8 cellular contexts compared by ENCODE assay signal in the genomic region with DNA sequence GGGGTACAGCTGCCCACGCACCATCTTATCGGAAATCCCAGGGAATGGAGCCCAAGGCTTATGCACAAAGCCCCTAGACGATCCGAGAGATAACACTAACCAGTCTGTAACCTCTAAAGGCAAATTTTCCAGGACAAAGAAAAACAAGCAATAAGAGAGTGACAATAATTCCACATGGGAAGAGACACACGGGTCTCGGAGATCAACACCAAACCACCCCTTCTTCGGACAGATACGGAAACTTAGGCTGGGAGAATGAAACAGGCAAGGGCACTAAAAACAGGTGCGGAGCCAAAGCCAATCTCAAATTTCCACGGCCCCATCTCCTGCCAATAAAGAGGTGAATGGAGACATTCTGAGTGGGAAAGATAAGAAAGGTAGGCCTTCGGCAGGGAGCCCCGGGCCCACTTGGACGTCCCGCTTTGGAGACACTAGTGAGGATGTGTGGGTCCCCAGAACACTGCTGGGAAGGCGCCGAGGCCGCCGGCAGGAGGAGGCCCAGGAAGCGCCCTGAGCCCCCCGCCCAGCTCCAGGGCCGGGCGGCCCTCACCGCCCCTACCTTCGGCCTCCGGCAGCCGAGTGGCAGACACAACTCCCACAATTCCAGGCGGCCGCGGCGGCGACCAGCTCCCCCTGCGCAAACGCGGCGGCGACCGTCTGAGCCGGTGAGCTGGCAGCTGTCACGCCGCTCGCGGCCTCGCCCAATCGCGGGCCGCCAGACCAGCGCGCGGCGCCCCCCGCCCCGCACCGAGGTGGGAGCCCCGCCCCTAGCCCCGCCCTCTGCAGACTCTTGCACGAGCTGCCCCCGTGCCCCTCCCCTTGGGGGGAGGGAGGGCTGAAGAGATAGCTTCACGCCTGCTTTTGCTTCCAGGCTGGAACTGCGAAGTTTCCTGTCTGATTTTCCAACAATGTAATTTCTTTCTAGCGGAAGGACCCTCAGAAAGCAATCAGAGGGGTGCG. TPM values are rescaled to one million over a fixed set of nuclear protein-coding genes. Genes with fewer than 3 reads are reported as not detected.
A peak's percentile ranks its signal among the peaks of the same experiment; 100 is the strongest.
DNase-seq lines count a peak whose midpoint lies in the region; ATAC-seq and TF ChIP-seq lines count a peak whose summit lies in the region.

A gene (minus strand): TSS at position 659 of the 960 bp plus-strand sequence. CDS start 70,525 bp downstream, outside the sequence.

- H3K27ac Mint-ChIP-seq in activated naive CD4-positive, alpha-beta T cell treated with anti-CD3 and anti-CD28 coated beads, Interleukin-2, amount 50 U/mL, for 72 hours: peak within 1 kb of the TSS; percentile 90 to 96

- H3K4me3 ChIP-seq in suprapubic skin: peak within 1 kb of the TSS; percentile 49

- TF ChIP-seq POLR2A in suprapubic skin (IDR thresholded peaks at IDR 0.05): peak; percentile 80 to 91

- no peaks in the 10 kb centered on the region for H3K9me3 Mint-ChIP-seq in activated naive CD4-positive, alpha-beta T cell treated with anti-CD3 and anti-CD28 coated beads, Interleukin-2, amount 50 U/mL, for 72 hours

- no peaks in the 10 kb centered on the region for H3K9me3 ChIP-seq in suprapubic skin

- no peak for TF ChIP-seq EP300 in suprapubic skin (IDR thresholded peaks at IDR 0.05)

- peaks cover 16% of the 10 kb centered on the region for H3K4me1 ChIP-seq in suprapubic skin

- H3K27ac ChIP-seq in suprapubic skin: peak within 1 kb of the TSS; percentile 74

- H3K36me3 ChIP-seq in suprapubic skin: no peaks in the 10 kb centered on the region

- TF ChIP-seq CTCF in GM10266 (IDR thresholded peaks at IDR 0.05; ENCODE audit: control insufficient read depth, insufficient read depth, low read depth, missing control alignments) (no peak), suprapubic skin (IDR thresholded peaks at IDR 0.05) (no peak)

- DNase-seq in GM10266 (ENCODE audit: extremely low spot score): peak; percentile 97
- DNase-seq in NCI-H1105 (lab: John Stamatoyannopoulos, UW): peak; percentile 76
- DNase-seq in SKM-1 (lab: John Stamatoyannopoulos, UW; ENCODE audit: unreplicated experiment): peak; percentile 80
- peak; percentile 93 to 94 for DNase-seq in activated naive CD4-positive, alpha-beta T cell treated with anti-CD3 and anti-CD28 coated beads, Interleukin-2, amount 50 U/mL, for 72 hours (ENCODE audit: low spot score in 2 of 2)
- DNase-seq in glomerular endothelial cell (ENCODE audit: extremely low read depth, low read depth, low spot score): peak; percentile 25
- DNase-seq in occipital lobe (lab: John Stamatoyannopoulos, UW): peak; percentile 96
- DNase-seq in suprapubic skin (ENCODE audit: low spot score in 2 of 2): peak; percentile 95 to 97

- H3K27me3 ChIP-seq in suprapubic skin: no peaks in the 10 kb centered on the region

- H3K36me3 Mint-ChIP-seq in activated naive CD4-positive, alpha-beta T cell treated with anti-CD3 and anti-CD28 coated beads, Interleukin-2, amount 50 U/mL, for 72 hours: peaks cover 12 to 15% of the 10 kb centered on the region in 2 donors

- peak; percentile 97 for ATAC-seq in HG02623 (IDR thresholded peaks at IDR 0.05; ENCODE audit: unreplicated experiment)
- ATAC-seq in activated naive CD4-positive, alpha-beta T cell treated with anti-CD3 and anti-CD28 coated beads, Interleukin-2, amount 50 U/mL, for 72 hours: peak; percentile 99 to 100

- 2% methylated on average over 27 of the region's 61 CpGs for WGBS in suprapubic skin

RNA-seq across cellular contexts. Expression of the gene that starts here (rescaled TPM):
- total RNA-seq in activated naive CD4-positive, alpha-beta T cell treated with anti-CD3 and anti-CD28 coated beads, Interleukin-2, amount 50 U/mL, for 72 hours: 10 to 100 TPM; 29.7 to 31.4 TPM
- total RNA-seq in glomerular endothelial cell (48.7 and 49.0 TPM in 2 replicates), occipital lobe (11.7 TPM), suprapubic skin (10 to 100 TPM; 38.5 to 54.6 (median 41.7) TPM)

Comparison
In these comparisons a context has a peak if more than half of its experiments do, and no peak if none do; other contexts are left out.
1. Peak in every context shown above with its lines: DNase-seq, ATAC-seq, H3K4me3 ChIP-seq and H3K27ac ChIP-seq.
2. DNase-seq: peak in every context shown above with its lines; median percentile 97 in GM10266; 96 in occipital lobe; 96 in suprapubic skin; 94 in activated naive CD4-positive, alpha-beta T cell treated with anti-CD3 and anti-CD28 coated beads, Interleukin-2, amount 50 U/mL, for 72 hours; 80 in SKM-1; 76 in NCI-H1105; 25 in glomerular endothelial cell.